Comparison of ENCODE assay signal across 1 cellular context in genomic region chr12:53452159-53453077, GRCh38.
TF ChIP-seq lines count a peak whose summit lies in the region.

No MANE protein-coding gene starts in this region.

TF ChIP-seq in K562, 482 proteins besides CTCF, POLR2A, EP300 and RAD21 (continues in another document):
- TF ChIP-seq ZNF431 (CRISPR knock-in tag; IDR thresholded peaks at IDR 0.05) = peak; percentile 73; the same call in 1 of the 2 replicates
- TF ChIP-seq GATAD2B (IDR thresholded peaks at IDR 0.05; ENCODE audit: borderline replicate concordance) = 0 out of 2 replicates have a peak, but pooled peaks have one; percentile 9
- TF ChIP-seq RBM14 (IDR thresholded peaks at IDR 0.05; ENCODE audit: borderline replicate concordance, insufficient read depth, low read depth, low read length) = 0 out of 2 replicates have a peak, but pooled peaks have one; percentile 55
- peak; percentile 47 for TF ChIP-seq NCOR1 (IDR thresholded peaks at IDR 0.05)
- 0 out of 2 replicates have a peak, but pooled peaks have one; percentile 14 for TF ChIP-seq HIVEP1 (CRISPR knock-in tag; IDR thresholded peaks at IDR 0.05)
- peak; percentile 17; the same call in 1 of the 2 replicates for TF ChIP-seq STAG1 (CRISPR knock-in tag; IDR thresholded peaks at IDR 0.05; ENCODE audit: borderline replicate concordance)
- TF ChIP-seq ZNF740 (CRISPR knock-in tag; IDR thresholded peaks at IDR 0.05) = peak; percentile 96
- peak in 1 of 2 experiments; percentile 95; a peak in 2 of 4 replicates for TF ChIP-seq ZNF740 (tag; IDR thresholded peaks at IDR 0.05)
- no peak for TF ChIP-seq EHMT2 (IDR thresholded peaks at IDR 0.05)
- 0 out of 2 replicates have a peak, but pooled peaks have one; percentile 15 for TF ChIP-seq GATAD2A (IDR thresholded peaks at IDR 0.05)
- TF ChIP-seq TRIM28 (IDR thresholded peaks at IDR 0.05) = peak; percentile 16; the same call in 1 of the 2 replicates
- TF ChIP-seq NR2C2 (CRISPR knock-in tag; IDR thresholded peaks at IDR 0.05) = peak; percentile 84; the same call in 1 of the 2 replicates
- TF ChIP-seq NR2C2 (tag; IDR thresholded peaks at IDR 0.05) = peak; percentile 97
- TF ChIP-seq NCOA2 (IDR thresholded peaks at IDR 0.05; ENCODE audit: partially characterized antibody in 2 of 2) = no peak
- TF ChIP-seq RERE (CRISPR knock-in tag; IDR thresholded peaks at IDR 0.05; ENCODE audit: borderline replicate concordance) = no peak
- TF ChIP-seq TAF7 (tag; IDR thresholded peaks at IDR 0.05) = no peak
- peak; percentile 59; the same call in 1 of the 2 replicates for TF ChIP-seq NBN (IDR thresholded peaks at IDR 0.05; ENCODE audit: low read depth)
- peak; percentile 83 for TF ChIP-seq CHD2 (IDR thresholded peaks at IDR 0.05; ENCODE audit: low read depth, low read length)
- TF ChIP-seq PATZ1 (CRISPR knock-in tag; IDR thresholded peaks at IDR 0.05; ENCODE audit: borderline replicate concordance) = no peak
- TF ChIP-seq MLLT1 (IDR thresholded peaks at IDR 0.05) = peak; percentile 71 to 74; a peak in 2 of 4 replicates
- no peak for TF ChIP-seq TOE1 (IDR thresholded peaks at IDR 0.05; ENCODE audit: borderline replicate concordance)
- no peak for TF ChIP-seq TOE1 (CRISPR knock-in tag; IDR thresholded peaks at IDR 0.05; ENCODE audit: borderline replicate concordance, low read depth)
- no peak for TF ChIP-seq TEAD2 (tag; IDR thresholded peaks at IDR 0.05)
- TF ChIP-seq BCOR (IDR thresholded peaks at IDR 0.05) = no peak; the same call in 1 of the 2 replicates
- TF ChIP-seq CREB1 (IDR thresholded peaks at IDR 0.05) = peak; percentile 53; the same call in 1 of the 2 replicates
- TF ChIP-seq CREB1 (CRISPR knock-in tag; IDR thresholded peaks at IDR 0.05) = peak; percentile 26; the same call in 1 of the 2 replicates
- peak; percentile 10; the same call in 1 of the 2 replicates for TF ChIP-seq ESRRA (IDR thresholded peaks at IDR 0.05; ENCODE audit: borderline replicate concordance, low read depth)
- TF ChIP-seq TCF15 (CRISPR knock-in tag; IDR thresholded peaks at IDR 0.05) = no peak
- peak; percentile 72; the same call in 1 of the 2 replicates for TF ChIP-seq ZNF263 (CRISPR knock-in tag; IDR thresholded peaks at IDR 0.05; ENCODE audit: borderline replicate concordance)
- TF ChIP-seq TRIM24 (IDR thresholded peaks at IDR 0.05) = peak in 1 of 2 experiments; percentile 47; a peak in 2 of 4 replicates
- TF ChIP-seq TAF1 (IDR thresholded peaks at IDR 0.05; ENCODE audit: control insufficient read depth, extremely low read depth, insufficient read depth, low read length, severe bottlenecking) = peak; percentile 54
- TF ChIP-seq ARHGAP35 (IDR thresholded peaks at IDR 0.05; ENCODE audit: partially characterized antibody) = no peak
- TF ChIP-seq ZNF644 (tag; IDR thresholded peaks at IDR 0.05; ENCODE audit: low read depth) = no peak; the same call in 1 of the 2 replicates
- TF ChIP-seq MCM5 (IDR thresholded peaks at IDR 0.05; ENCODE audit: low read depth) = no peak
- TF ChIP-seq SRF (CRISPR knock-in tag; IDR thresholded peaks at IDR 0.05) = peak in 1 of 2 experiments; percentile 61; a peak in 1 of 4 replicates
- peak in 1 of 2 experiments; percentile 25; a peak in 1 of 4 replicates for TF ChIP-seq NONO (IDR thresholded peaks at IDR 0.05; ENCODE audit: low read depth in 2 of 2, low read length in 1 of 2)
- TF ChIP-seq ZNF561 (CRISPR knock-in tag; conservative IDR thresholded peaks at IDR 0.05) = 0 out of 2 replicates have a peak, but pooled peaks have one; percentile 10
- TF ChIP-seq IFI16 (CRISPR knock-in tag; IDR thresholded peaks at IDR 0.05) = no peak
- peak; percentile 93 for TF ChIP-seq NR3C1 (CRISPR knock-in tag; IDR thresholded peaks at IDR 0.05)
- TF ChIP-seq ZC3H4 (CRISPR knock-in tag; IDR thresholded peaks at IDR 0.05; ENCODE audit: borderline replicate concordance) = peak; percentile 84
- peak; percentile 84 for TF ChIP-seq U2AF1 (optimal IDR thresholded peaks at IDR 0.05; ENCODE audit: low read depth, low read length)
- TF ChIP-seq MAFF (IDR thresholded peaks at IDR 0.05; ENCODE audit: low read length) = no peak
- no peak for TF ChIP-seq ATF3 (IDR thresholded peaks at IDR 0.05)
- no peak for TF ChIP-seq ATF3 (CRISPR knock-in tag; conservative IDR thresholded peaks at IDR 0.05)
- no peak for TF ChIP-seq SRSF7 (optimal IDR thresholded peaks at IDR 0.05; ENCODE audit: low read depth, low read length)
- peak; percentile 99 for TF ChIP-seq RBFOX2 (IDR thresholded peaks at IDR 0.05; ENCODE audit: low read depth, low read length)
- TF ChIP-seq ETS1 (conservative IDR thresholded peaks at IDR 0.05; ENCODE audit: control insufficient read depth, low read depth, low read length) = peak; percentile 25; the same call in 1 of the 2 replicates
- TF ChIP-seq HDAC1 (IDR thresholded peaks at IDR 0.05) = peak in 1 of 2 experiments; percentile 72; a peak in 1 of 4 replicates
- no peak for TF ChIP-seq HLTF (IDR thresholded peaks at IDR 0.05)
- peak; percentile 82 for TF ChIP-seq PHF20 (IDR thresholded peaks at IDR 0.05; ENCODE audit: partially characterized antibody)
- TF ChIP-seq KDM5B (IDR thresholded peaks at IDR 0.05; ENCODE audit: insufficient replicate concordance, low read depth, low read length) = peak; percentile 65
- peak; percentile 17 for TF ChIP-seq E2F8 (IDR thresholded peaks at IDR 0.05; ENCODE audit: low read depth, partially characterized antibody)
- peak; percentile 96 for TF ChIP-seq ZNF511 (CRISPR knock-in tag; IDR thresholded peaks at IDR 0.05)
- peak; percentile 35 for TF ChIP-seq HMGN3 (IDR thresholded peaks at IDR 0.05; ENCODE audit: borderline replicate concordance, extremely low read depth, insufficient read length, low read depth, low read length)
- TF ChIP-seq PTRF (tag; IDR thresholded peaks at IDR 0.05) = no peak
- TF ChIP-seq PCBP1 (IDR thresholded peaks at IDR 0.05; ENCODE audit: low read depth, low read length, poor library complexity, severe bottlenecking) = peak; percentile 97
- peak; percentile 56 for TF ChIP-seq FOSL1 (tag; conservative IDR thresholded peaks at IDR 0.05)
